Comparison of ENCODE assay signal across 8 cellular contexts in the genomic region with DNA sequence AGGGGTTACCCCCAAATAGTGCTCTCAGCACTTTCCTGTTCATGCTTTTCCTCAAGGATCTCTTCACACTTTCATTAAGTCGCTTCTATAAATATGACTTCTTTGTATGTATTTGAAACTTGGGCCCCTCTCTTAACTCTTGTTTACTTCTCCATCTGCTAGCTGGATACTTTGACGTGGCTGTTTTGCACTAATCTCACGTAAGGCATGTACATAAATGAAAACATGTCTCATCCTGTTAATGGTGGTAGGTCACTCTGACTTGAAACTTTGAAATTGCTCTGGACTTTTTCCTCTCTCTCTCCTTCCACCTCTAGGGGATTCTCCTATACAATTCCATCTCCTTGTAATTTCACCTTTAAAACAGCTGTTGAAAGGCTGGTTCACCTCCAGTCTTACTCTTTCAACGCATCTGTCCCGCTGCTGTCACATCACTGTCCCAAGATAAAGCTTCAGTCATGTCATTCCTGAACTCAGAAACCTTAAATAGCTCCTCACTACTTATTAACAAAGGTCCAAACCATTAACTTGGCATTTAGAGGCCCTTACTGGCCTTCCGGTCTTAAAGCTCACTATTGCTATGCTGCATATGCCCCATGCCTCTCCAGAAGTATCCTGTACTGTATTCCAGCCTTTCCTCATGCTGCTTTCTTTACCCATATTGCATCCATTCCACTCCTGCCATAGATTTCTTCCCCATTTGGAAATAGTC. TPM values are rescaled to one million over a fixed set of nuclear protein-coding genes. Genes with fewer than 3 reads are reported as not detected.
DNase-seq lines count a peak whose midpoint lies in the region; ATAC-seq, FAIRE-seq and TF ChIP-seq lines count a peak whose summit lies in the region.

No MANE protein-coding gene starts in this region.

- H3K9ac ChIP-seq in K562 (ENCODE audit: insufficient read depth in 1 of 2, low read depth in 2 of 2, low read length in 2 of 2): peak overlapping the region; percentile 70 to 98

- POLR2A ChIA-PET in K562 (lab: Yijun Ruan, JAX): interaction anchor here (0.6 to 2.3 kb wide), 9 partner anchors 9 to 89 kb away, joined by 3 to 11 read pairs (median 3); no protein-coding TSS in a partner anchor

- H3K9me3 ChIP-seq in heart right ventricle (no peaks in the 10 kb centered on the region), K562 (replicated peaks; ENCODE audit: control insufficient read depth, insufficient read depth, low read depth, low read length) (no peaks in the 10 kb centered on the region), vagina (no peaks in the 10 kb centered on the region)

- H3K36me3 ChIP-seq in heart right ventricle (peaks cover 0 to 16% (median 0%) of the 10 kb centered on the region in 9 donors), K562 (ENCODE audit: control insufficient read depth, insufficient read depth, low read length) (peaks cover 19% of the 10 kb centered on the region; the same call in 1 of the 3 replicates), vagina (peaks cover 0 to 6% of the 10 kb centered on the region in 2 donors)

- peaks cover 10 to 64% (median 49%) of the 10 kb centered on the region in 9 donors for H3K4me1 ChIP-seq in heart right ventricle
- H3K4me1 ChIP-seq in K562 (replicated peaks in 1 of 2; ENCODE audit: control insufficient read depth in 2 of 2, insufficient read depth in 2 of 2, low read length in 2 of 2): peaks cover 0 to 17% of the 10 kb centered on the region in 2 experiments; a peak in 3 of 5 replicates
- H3K4me1 ChIP-seq in vagina: peaks cover 68% of the 10 kb centered on the region

- no peak for FAIRE-seq in K562 (lab: Jason Lieb, UNC)

- TF ChIP-seq CTCF in heart right ventricle (IDR thresholded peaks at IDR 0.05) (no peak), K562 (IDR thresholded peaks at IDR 0.05 in 2 of 3, conservative IDR thresholded peaks at IDR 0.05 in 1 of 3; ENCODE audit: insufficient read depth in 2 of 3, low read depth in 1 of 3, low read length in 3 of 3) (no peak), vagina (IDR thresholded peaks at IDR 0.05) (no peak)

- WGBS in heart right ventricle, 2 donors: 23 to 25% methylated on average over 6 of the region's 6 CpGs
- WGBS in K562 (ENCODE audit: insufficient coverage, low coverage, missing lambda C conversion rate): 2% methylated on average over 6 of the region's 6 CpGs

- BruUV-seq in K562 (replicated peaks; lab: Mats Ljungman, UMichigan): no TSS peak

- no peak for ATAC-seq in heart right ventricle
- no peak for ATAC-seq in Right ventricle myocardium inferior
- ATAC-seq in K562: no peak
- no peak for ATAC-seq in GM18861 (IDR thresholded peaks at IDR 0.05; ENCODE audit: unreplicated experiment)
- no peak for ATAC-seq in GM19395 (IDR thresholded peaks at IDR 0.05; ENCODE audit: unreplicated experiment)

- intact Hi-C loops in heart right ventricle (cut with DNase I) (loop anchor here in 3 of 10 donors (5.0 to 10.0 kb wide), 4 partner anchors 46 to 186 kb away; a partner anchor contains a TSS), Right ventricle myocardium inferior (cut with DNase I) (no loop called here), K562 (cut with micrococcal nuclease) (loop anchor here (5.0 kb wide), 1 partner anchor 66 kb away; a partner anchor contains a TSS), vagina (cut with DNase I) (no loop called here)

- CTCF ChIA-PET in K562 (lab: Yijun Ruan, JAX; ENCODE audit: low intra/inter-chr PET ratio): interaction anchor here (0.6 kb wide), 1 partner anchor 421 kb away, joined by 3 read pairs; no protein-coding TSS in a partner anchor

- in situ Hi-C loops in K562 (cut with MboI): no loop called here

- H3K27ac ChIP-seq in heart right ventricle: peak overlapping the region in 9 of 10 donors; percentile 95 to 99 (median 97)
- H3K27ac ChIP-seq in K562 (ENCODE audit: extremely low read depth, low read depth, low read length): peak overlapping the region; percentile 93
- H3K27ac ChIP-seq in vagina: peak overlapping the region; percentile 97

- no peak for TF ChIP-seq EP300 in K562 (IDR thresholded peaks at IDR 0.05; ENCODE audit: low read length)

- no peaks in the 10 kb centered on the region for H4K20me1 ChIP-seq in K562 (replicated peaks; ENCODE audit: control insufficient read depth, insufficient read depth, low read length)

- TF ChIP-seq RAD21 in K562 (CRISPR knock-in tag; conservative IDR thresholded peaks at IDR 0.05 in 1 of 2, IDR thresholded peaks at IDR 0.05 in 1 of 2): no peak

- H3K4me3 ChIP-seq in heart right ventricle (peak overlapping the region; percentile 72 to 99 (median 80)), K562 (peak overlapping the region; percentile 80), vagina (peak overlapping the region; percentile 77 to 94)

- H3K27me3 ChIP-seq in heart right ventricle (no peaks in the 10 kb centered on the region), K562 (ENCODE audit: control insufficient read depth in 2 of 2, insufficient read depth in 2 of 2, low read length in 2 of 2) (no peaks in the 10 kb centered on the region), vagina (no peaks in the 10 kb centered on the region)

- peaks cover 73% of the 10 kb centered on the region for H3K79me2 ChIP-seq in K562 (ENCODE audit: control insufficient read depth, insufficient read depth, low read length)

- no peak for DNase-seq in heart right ventricle
- no peak for DNase-seq in Right ventricle myocardium inferior (ENCODE audit: missing footprints)
- DNase-seq in K562 (ENCODE audit: extremely low read depth in 1 of 4, low spot score in 3 of 4): no peak
- DNase-seq in medulla oblongata (ENCODE audit: extremely low spot score): peak; percentile 15
- DNase-seq in vagina (ENCODE audit: extremely low spot score in 2 of 2): no peak
- DNase-seq in NCI-H2196 (lab: John Stamatoyannopoulos, UW; ENCODE audit: unreplicated experiment): no peak

- H3K9me1 ChIP-seq in K562 (ENCODE audit: control insufficient read depth, insufficient read depth, low read length): no peaks in the 10 kb centered on the region

- H2AFZ ChIP-seq in K562 (ENCODE audit: low read depth, low read length): no peak overlapping the region; the same call in 1 of the 2 replicates

- peak overlapping the region; percentile 90 for H3K4me2 ChIP-seq in K562 (ENCODE audit: insufficient read depth, low read length)

- TF ChIP-seq POLR2A in K562 (conservative IDR thresholded peaks at IDR 0.05): no peak
- no peak for TF ChIP-seq POLR2A in vagina (IDR thresholded peaks at IDR 0.05)

RNA-seq across cellular contexts. Expression of a gene that starts 1.2 kb away (rescaled TPM):
- 10 to 100 TPM; 24.8 to 33.9 (median 28.5) TPM for total RNA-seq in heart right ventricle
- polyA plus RNA-seq in heart right ventricle: 10 to 100 TPM in 1 of 2 donors, 1 to 10 TPM in 1; 8.6 to 11.0 TPM
- 25.0 TPM for total RNA-seq in Right ventricle myocardium inferior
- total RNA-seq in K562 (2011; cell fraction: chromatin; rRNA removed; ENCODE audit: low replicate concordance): 7.5 and 48.9 TPM in 2 replicates
- total RNA-seq in K562 (2011; cell fraction: nucleolus; rRNA removed): 6.7 and 7.0 TPM in 2 replicates
- 15.3 and 25.3 TPM in 2 replicates for total RNA-seq in K562 (2011; cell fraction: nucleoplasm; rRNA removed)
- 40.9 and 51.3 TPM in 2 replicates for total RNA-seq in K562 (2014; rRNA removed)
- total RNA-seq in K562 (2014; rRNA removed; fragmentation: Illumina TruSeq; extraction: Trizol): 63.0 and 73.4 TPM in 2 replicates
- total RNA-seq in K562 (2015; rRNA removed; fragmentation: Illumina TruSeq; extraction: Trizol): 70.5 and 72.4 TPM in 2 replicates
- 38.2 and 38.4 TPM in 2 replicates for total RNA-seq in K562 (2021)
- polyA plus RNA-seq in K562 (2011; rRNA removed): 20.1 and 25.1 TPM in 2 replicates
- polyA plus RNA-seq in K562 (2011; cell fraction: cytosol; rRNA removed): 6.2 and 13.5 TPM in 2 replicates
- 4.5 and 5.0 TPM in 2 replicates for polyA plus RNA-seq in K562 (2011; cell fraction: nucleus; rRNA removed)
- 45.7 and 45.8 TPM in 2 replicates for polyA plus RNA-seq in K562 (2012)
- polyA plus RNA-seq in K562 (2014; fragmentation: Illumina TruSeq; extraction: Trizol): 44.0 and 45.1 TPM in 2 replicates
- 10 to 100 TPM; 18.2 to 20.3 TPM for polyA plus RNA-seq in K562 (2014; fragmentation: Nextera tagmentation; extraction: Ambion mirVana)
- polyA plus RNA-seq in K562 (2014; rRNA removed): 34.9 and 37.2 TPM in 2 replicates
- polyA minus RNA-seq in K562 (2011; rRNA and poly(A)+ RNA removed): 31.3 and 31.8 TPM in 2 replicates
- polyA minus RNA-seq in K562 (2011; cell fraction: cytosol; rRNA and poly(A)+ RNA removed): 18.5 and 26.4 TPM in 2 replicates
- polyA minus RNA-seq in K562 (2011; cell fraction: nucleus; rRNA and poly(A)+ RNA removed): 5.1 and 12.8 TPM in 2 replicates
- total RNA-seq in vagina: 45.2 TPM

RNA-seq across cellular contexts. Expression of a gene that starts 46.5 kb away (rescaled TPM):
- total RNA-seq in heart right ventricle: 10 to 100 TPM; 13.9 to 41.8 (median 17.5) TPM
- 10 to 100 TPM; 10.3 to 12.7 TPM for polyA plus RNA-seq in heart right ventricle
- 21.5 TPM for total RNA-seq in Right ventricle myocardium inferior
- total RNA-seq in K562 (2011; cell fraction: chromatin; rRNA removed; ENCODE audit: low replicate concordance): not detected in 2 replicates
- not detected in 2 replicates for total RNA-seq in K562 (2011; cell fraction: nucleolus; rRNA removed)
- total RNA-seq in K562 (2011; cell fraction: nucleoplasm; rRNA removed): not detected in 2 replicates
- 0.82 and 1.4 TPM in 2 replicates for total RNA-seq in K562 (2014; rRNA removed)
- total RNA-seq in K562 (2014; rRNA removed; fragmentation: Illumina TruSeq; extraction: Trizol): 1.2 and 1.5 TPM in 2 replicates
- 1.2 and 1.6 TPM in 2 replicates for total RNA-seq in K562 (2015; rRNA removed; fragmentation: Illumina TruSeq; extraction: Trizol)
- total RNA-seq in K562 (2021): 1.1 and 1.5 TPM in 2 replicates
- polyA plus RNA-seq in K562 (2011; rRNA removed): 0.31 and 0.32 TPM in 2 replicates
- 0.27 and 0.47 TPM in 2 replicates for polyA plus RNA-seq in K562 (2011; cell fraction: cytosol; rRNA removed)
- polyA plus RNA-seq in K562 (2011; cell fraction: nucleus; rRNA removed): 0.26 and 0.37 TPM in 2 replicates
- polyA plus RNA-seq in K562 (2012): 0.78 and 2.7 TPM in 2 replicates
- polyA plus RNA-seq in K562 (2014; fragmentation: Illumina TruSeq; extraction: Trizol): 0.91 and 1.0 TPM in 2 replicates
- polyA plus RNA-seq in K562 (2014; fragmentation: Nextera tagmentation; extraction: Ambion mirVana): under 1 TPM; 0.36 to 0.42 TPM
- polyA plus RNA-seq in K562 (2014; rRNA removed): 0.23 and 1.2 TPM in 2 replicates
- polyA minus RNA-seq in K562 (2011; rRNA and poly(A)+ RNA removed): 0.42 and 0.72 TPM in 2 replicates
- not detected in 2 replicates for polyA minus RNA-seq in K562 (2011; cell fraction: cytosol; rRNA and poly(A)+ RNA removed)
- not detected in 2 replicates for polyA minus RNA-seq in K562 (2011; cell fraction: nucleus; rRNA and poly(A)+ RNA removed)
- total RNA-seq in vagina: 52.8 TPM
